ENCODE assay signal across 8 cellular contexts in the genomic region with DNA sequence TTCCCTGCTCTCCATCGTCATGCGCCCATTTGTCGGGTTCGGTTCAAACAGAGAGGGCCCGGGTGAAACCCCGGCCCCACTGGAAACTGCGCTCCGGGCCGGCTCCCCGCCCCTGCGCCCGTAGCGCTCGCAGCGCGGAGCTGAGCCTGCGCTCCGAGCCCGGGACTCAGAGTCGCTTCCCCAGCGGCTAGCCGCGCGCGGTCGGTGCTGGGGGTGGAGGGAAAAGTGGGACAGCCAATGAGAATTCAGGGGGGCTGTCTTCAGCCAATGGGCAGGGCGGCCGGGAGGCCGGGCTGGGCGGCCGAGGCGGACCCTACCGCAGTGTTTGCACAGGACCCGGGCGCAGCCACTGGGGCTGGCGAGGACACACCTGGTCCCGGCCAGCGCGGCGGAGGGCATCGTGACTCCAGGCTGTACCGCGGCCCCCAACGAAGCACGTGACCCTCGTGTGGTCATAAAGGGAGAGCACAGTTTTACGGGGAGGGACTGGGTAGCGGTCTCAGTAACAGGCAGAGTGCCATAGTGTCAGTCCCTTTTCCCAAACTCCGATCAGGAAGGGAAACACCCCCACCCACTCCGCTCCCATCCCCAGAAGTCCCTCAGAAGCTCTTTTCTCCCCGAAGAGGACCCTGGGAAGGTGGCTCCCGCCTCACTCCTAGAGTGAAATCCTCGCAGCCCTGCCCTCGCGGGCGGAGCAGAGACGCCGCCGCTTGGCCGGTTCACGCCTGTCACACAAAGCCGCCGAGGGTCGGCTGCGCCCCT. TPM values are rescaled to one million over a fixed set of nuclear protein-coding genes. Genes with fewer than 3 reads are reported as not detected.
DNase-seq lines count a peak whose midpoint lies in the region; ATAC-seq, FAIRE-seq and TF ChIP-seq lines count a peak whose summit lies in the region.

A gene (minus strand): TSS at position 174 of the 762 bp plus-strand sequence. CDS start 153 bp downstream, at position 21.

- DNase-seq in GM12892 (ENCODE audit: insufficient read length) = peak; percentile 83
- DNase-seq in NCI-H1105 treated with DMSO at 0.1 percent for 48 hours (lab: John Stamatoyannopoulos, UW) = peak; percentile 94
- peak; percentile 25 for DNase-seq in T follicular helper cell (ENCODE audit: low read depth)
- peak; percentile 72 for DNase-seq in amniotic epithelial cell (ENCODE audit: low read depth)
- peak; percentile 93 for DNase-seq in left ventricle myocardium inferior
- DNase-seq in prostate gland (ENCODE audit: low spot score) = peak; percentile 88
- DNase-seq in vagina (ENCODE audit: extremely low spot score in 2 of 2) = peak in 1 of 2 donors; percentile 94

- intact Hi-C loops in left ventricle myocardium inferior (cut with micrococcal nuclease) (no loop called here), prostate gland (cut with DNase I) (no loop called here), vagina (cut with DNase I) (no loop called here)

- H3K4me1 ChIP-seq in left ventricle myocardium inferior (peaks cover 82% of the 10 kb centered on the region), prostate gland (replicated peaks) (no peaks in the 10 kb centered on the region), vagina (peaks cover 38% of the 10 kb centered on the region)

- under 1% methylated on average over 62 of the region's 65 CpGs for WGBS in prostate gland

- peak; percentile 89 for FAIRE-seq in GM12892 (lab: Jason Lieb, UNC)

- H3K9me3 ChIP-seq in left ventricle myocardium inferior (replicated peaks) (no peaks in the 10 kb centered on the region), prostate gland (no peaks in the 10 kb centered on the region), vagina (no peaks in the 10 kb centered on the region)

- no peaks in the 10 kb centered on the region for H3K27me3 ChIP-seq in left ventricle myocardium inferior (ENCODE audit: low read depth)
- no peaks in the 10 kb centered on the region for H3K27me3 ChIP-seq in prostate gland (replicated peaks; ENCODE audit: insufficient read depth)
- no peaks in the 10 kb centered on the region for H3K27me3 ChIP-seq in vagina

- TF ChIP-seq CTCF in left ventricle myocardium inferior (IDR thresholded peaks at IDR 0.05; ENCODE audit: borderline replicate concordance) (no peak), prostate gland (IDR thresholded peaks at IDR 0.05) (peak in 1 of 4 experiments; percentile 29), vagina (IDR thresholded peaks at IDR 0.05) (no peak)

- H3K4me3 ChIP-seq in left ventricle myocardium inferior = peak within 1 kb of the TSS; percentile 83
- peak within 1 kb of the TSS; percentile 48 to 61 for H3K4me3 ChIP-seq in prostate gland
- peak within 1 kb of the TSS; percentile 60 to 61 for H3K4me3 ChIP-seq in vagina

- H3K27ac ChIP-seq in left ventricle myocardium inferior (replicated peaks) (peak within 1 kb of the TSS; percentile 98), prostate gland (peak within 1 kb of the TSS; percentile 90 to 92), vagina (peak within 1 kb of the TSS; percentile 90)

- TF ChIP-seq POLR2A in GM12892 (IDR thresholded peaks at IDR 0.05; ENCODE audit: low read depth, low read length) (peak; percentile 25; the same call in 1 of the 2 replicates), prostate gland (IDR thresholded peaks at IDR 0.05) (peak; percentile 86), vagina (IDR thresholded peaks at IDR 0.05) (peak; percentile 18 to 77)

- no peaks in the 10 kb centered on the region for H3K36me3 ChIP-seq in left ventricle myocardium inferior
- H3K36me3 ChIP-seq in prostate gland = no peaks in the 10 kb centered on the region
- no peaks in the 10 kb centered on the region for H3K36me3 ChIP-seq in vagina

- peak; percentile 90 for ATAC-seq in HG02759 (IDR thresholded peaks at IDR 0.05; ENCODE audit: unreplicated experiment)

RNA-seq across cellular contexts. Expression of the gene that starts here (rescaled TPM):
- 1.3 TPM for polyA plus RNA-seq in GM12892 (2012; ENCODE audit: missing spikeins)
- 24.3 TPM for total RNA-seq in left ventricle myocardium inferior
- 1 to 10 TPM; 2.8 to 6.6 TPM for total RNA-seq in prostate gland
- total RNA-seq in vagina = 6.1 TPM

Comparison
In these comparisons a context has a peak if more than half of its experiments do, and no peak if none do; other contexts are left out.
1. POLR2A ChIP-seq: peak in every context shown above with its lines; median percentile 86 in prostate gland; 48 in vagina; 25 in GM12892.